7 cellular contexts compared by ENCODE assay signal in the genomic region with DNA sequence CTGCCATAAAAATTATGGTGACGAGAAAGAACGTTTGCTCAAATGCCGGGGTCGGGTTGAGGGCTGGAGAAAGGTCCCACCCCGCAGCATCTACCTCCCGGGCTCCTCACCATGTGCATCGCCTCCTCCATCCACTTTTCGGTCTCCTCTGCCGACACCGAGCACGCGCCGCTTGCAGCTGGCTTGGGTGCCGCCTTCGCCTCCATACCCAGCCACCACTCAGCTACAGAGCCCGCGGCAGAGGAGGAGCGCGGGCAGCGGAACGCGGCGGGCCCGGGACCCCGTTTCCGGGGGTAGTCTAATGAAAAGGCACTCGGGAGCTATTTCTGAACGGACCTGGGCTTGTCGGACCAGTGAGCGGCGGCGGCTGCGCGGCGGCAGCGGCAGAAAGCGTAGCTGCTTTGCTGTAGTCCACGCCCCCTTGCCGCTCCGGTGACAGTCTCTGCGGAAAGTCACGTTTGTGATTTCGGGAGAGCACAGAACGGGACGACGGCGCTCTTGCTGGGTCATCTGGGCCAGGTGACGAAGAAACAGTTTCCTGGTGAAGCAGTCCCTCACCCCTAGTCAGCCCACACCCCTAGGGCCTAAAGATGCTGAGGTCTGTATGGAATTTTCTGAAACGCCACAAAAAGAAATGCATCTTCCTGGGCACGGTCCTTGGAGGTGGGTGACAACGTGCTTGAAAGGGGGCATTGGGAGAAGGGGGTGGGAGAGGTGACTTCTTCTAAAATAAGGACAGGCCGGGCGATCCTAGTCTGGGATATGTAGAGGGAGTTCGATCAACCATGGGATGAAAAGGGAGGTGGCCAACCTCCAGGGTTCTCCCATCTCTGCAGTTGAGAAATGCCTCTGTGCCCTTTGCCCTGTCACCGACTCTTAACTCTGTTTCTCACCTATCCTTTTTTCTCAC. TPM values are rescaled to one million over a fixed set of nuclear protein-coding genes. Genes with fewer than 3 reads are reported as not detected.
DNase-seq lines count a peak whose midpoint lies in the region; ATAC-seq and TF ChIP-seq lines count a peak whose summit lies in the region.

A gene (minus strand): TSS at position 243 of the 910 bp plus-strand sequence. CDS start 37 bp downstream, at position 206.
A gene with protein sequence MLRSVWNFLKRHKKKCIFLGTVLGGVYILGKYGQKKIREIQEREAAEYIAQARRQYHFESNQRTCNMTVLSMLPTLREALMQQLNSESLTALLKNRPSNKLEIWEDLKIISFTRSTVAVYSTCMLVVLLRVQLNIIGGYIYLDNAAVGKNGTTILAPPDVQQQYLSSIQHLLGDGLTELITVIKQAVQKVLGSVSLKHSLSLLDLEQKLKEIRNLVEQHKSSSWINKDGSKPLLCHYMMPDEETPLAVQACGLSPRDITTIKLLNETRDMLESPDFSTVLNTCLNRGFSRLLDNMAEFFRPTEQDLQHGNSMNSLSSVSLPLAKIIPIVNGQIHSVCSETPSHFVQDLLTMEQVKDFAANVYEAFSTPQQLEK (plus strand): TSS at position 353 of the 910 bp plus-strand sequence. CDS start 238 bp downstream, at position 591.

- H3K9me2 ChIP-seq in hepatocyte (replicated peaks; ENCODE audit: insufficient read depth), result no peaks in the 10 kb centered on the region

- ATAC-seq in GM18517 (IDR thresholded peaks at IDR 0.05; ENCODE audit: unreplicated experiment) (peak; percentile 97), HG03039 (IDR thresholded peaks at IDR 0.05; ENCODE audit: unreplicated experiment) (peak; percentile 98)

- DNase-seq in NCI-H2081 (lab: John Stamatoyannopoulos, UW) (peak; percentile 83 to 90), T-helper 9 cell (peak; percentile 85), astrocyte of the hippocampus (ENCODE audit: low read depth, low spot score) (peak; percentile 98), hepatocyte (ENCODE audit: low spot score) (peak; percentile 96), renal cortical epithelial cell (ENCODE audit: low read depth) (peak; percentile 79)

- H4K20me1 ChIP-seq in hepatocyte (ENCODE audit: insufficient read depth, poor library complexity, severe bottlenecking), result no peaks in the 10 kb centered on the region

- no peaks in the 10 kb centered on the region for H3K27me3 ChIP-seq in hepatocyte

- H3K36me3 ChIP-seq in hepatocyte (replicated peaks; ENCODE audit: insufficient read depth, low read depth), result no peaks in the 10 kb centered on the region

- peak within 1 kb of the TSS; percentile 87 for H3K27ac ChIP-seq in hepatocyte

- H3K4me3 ChIP-seq in hepatocyte, result peak within 1 kb of the TSS; percentile 84

- peak within 1 kb of the TSS; percentile 91 for H3K4me2 ChIP-seq in hepatocyte

- TF ChIP-seq CTCF in hepatocyte (IDR thresholded peaks at IDR 0.05; ENCODE audit: poor library complexity), result no peak

- H3K79me2 ChIP-seq in hepatocyte, result peaks cover 48% of the 10 kb centered on the region

- peaks cover 8% of the 10 kb centered on the region for H3K4me1 ChIP-seq in hepatocyte (ENCODE audit: insufficient read depth)

- peak within 1 kb of the TSS; percentile 100 for H2AFZ ChIP-seq in hepatocyte

- under 1% methylated on average over 55 of the region's 55 CpGs for WGBS in hepatocyte (ENCODE audit: low lambda C conversion rate, missing lambda C conversion rate)

- no peaks in the 10 kb centered on the region for H3K9me3 ChIP-seq in hepatocyte (ENCODE audit: low read depth)

RNA-seq across cellular contexts. Expression of the first gene that starts in this region (rescaled TPM):
- 3.4 and 4.2 TPM in 2 replicates for total RNA-seq in hepatocyte
- polyA plus RNA-seq in hepatocyte, result 3.1 and 4.8 TPM in 2 replicates
- 1.7 and 6.9 TPM in 2 replicates for total RNA-seq in renal cortical epithelial cell

RNA-seq across cellular contexts. Expression of the second gene that starts in this region (rescaled TPM):
- total RNA-seq in hepatocyte, result 19.0 and 23.2 TPM in 2 replicates
- 23.4 and 24.5 TPM in 2 replicates for polyA plus RNA-seq in hepatocyte
- total RNA-seq in renal cortical epithelial cell, result 22.1 and 31.2 TPM in 2 replicates

Comparison
In these comparisons a context has a peak if more than half of its experiments do, and no peak if none do; other contexts are left out.
1. Peak in every context shown above with its lines: DNase-seq, ATAC-seq, H3K4me3 ChIP-seq and H3K27ac ChIP-seq.